In genomic region chr21:35963920-35964451, GRCh38 we compare ENCODE assay signal across 17 cellular contexts.
DNase-seq lines count a peak whose midpoint lies in the region; ATAC-seq and TF ChIP-seq lines count a peak whose summit lies in the region.
"Had no signal": no experiment of that assay in that cellular context is flagged by ENCODE, and none has a peak within 500 bp of the region (broad histone marks: within the 10 kb centered on the region; RNA-seq: fewer than 3 reads in every experiment).

No MANE protein-coding gene starts in this region.

- DNase-seq in Daoy (ENCODE audit: low read depth) (peak; percentile 17), SK-N-DZ (ENCODE audit: low spot score) (peak; percentile 48), foreskin fibroblast (peak; percentile 4 to 34), MV-4-11 (lab: John Stamatoyannopoulos, UW) (no peak), NCI-H69 (lab: John Stamatoyannopoulos, UW) (no peak), DMS 273 (lab: John Stamatoyannopoulos, UW; ENCODE audit: unreplicated experiment) (no peak)
- DNase-seq in Jurkat, Clone E6-1 (ENCODE audit: low read depth, low spot score): peak; percentile 61
- DNase-seq: activated CD4-positive, alpha-beta T cell treated with anti-CD3 and anti-CD28 coated beads, Interleukin-2, amount 50 U/mL, for 1 hour; activated T-cell treated with anti-CD3 and anti-CD28 coated beads, Interleukin-2, amount 50 U/mL, for 1 hour; left lung; NCI-H1417 treated with DMSO at 0.1 percent for 48 hours; NCI-H446 treated with DMSO at 0.1 percent for 48 hours; tibial artery had no signal

- ATAC-seq in HG03520 (IDR thresholded peaks at IDR 0.05; ENCODE audit: unreplicated experiment): no peak
- ATAC-seq: left lung; stimulated activated memory B cell treated with anti-CD40 and anti-IgM and Interleukin-4, amounts not matched to agents 10 μg/mL and 1 μg/mL and 100 μg/mL, for 72 hours had no signal

- TF ChIP-seq CTCF in foreskin fibroblast (IDR thresholded peaks at IDR 0.05; ENCODE audit: low read depth, low read length): no peak

- no peak overlapping the region for H3K4me3 ChIP-seq in Jurkat, Clone E6-1 (ENCODE audit: low read length)
- no peak overlapping the region for H3K4me3 ChIP-seq in foreskin fibroblast (ENCODE audit: low read depth in 1 of 2, low read length in 2 of 2)
- H3K4me3 ChIP-seq: BLaER1, coronary artery, left lung, tibial artery had no signal

Comparison
In these comparisons a context has a peak if more than half of its experiments do, and no peak if none do; other contexts are left out.
1. DNase-seq: peak in Daoy (single experiment), Jurkat, Clone E6-1 (single experiment), SK-N-DZ (single experiment) and foreskin fibroblast (2 of 2); none in MV-4-11 (single experiment), NCI-H69 (single experiment) and DMS 273 (single experiment).